Comparison of ENCODE assay signal across 18 cellular contexts in genomic region chr3:147919496-147919895, GRCh38.
"Had no signal": no experiment of that assay in that cellular context is flagged by ENCODE, and none has a peak within 500 bp of the region (broad histone marks: within the 10 kb centered on the region; RNA-seq: fewer than 3 reads in every experiment).

No MANE protein-coding gene starts in this region.

- ATAC-seq: foreskin keratinocyte, left cardiac atrium, lower lobe of right lung, natural killer cell, right lobe of liver had no signal

- H3K27ac ChIP-seq: colonic mucosa, foreskin keratinocyte, hepatocyte, left ventricle myocardium inferior, lower lobe of right lung, ovary, prostate gland, right lobe of liver, uterus had no signal

- H3K36me3 ChIP-seq: colonic mucosa, left ventricle myocardium inferior, lower lobe of right lung, ovary, prostate gland, right lobe of liver, uterus had no signal

- H3K27me3 ChIP-seq: colonic mucosa, foreskin keratinocyte, hepatocyte, ovary, right lobe of liver, uterus had no signal

- DNase-seq: colonic mucosa; dermis blood vessel endothelial cell; erythroblast; foreskin keratinocyte; kidney; left cardiac atrium; left ventricle myocardium inferior; lower lobe of right lung; natural killer cell; ovary; retina; right lobe of liver; stimulated activated CD4-positive, alpha-beta T cell treated with anti-CD3 and anti-CD28 coated beads, Interleukin-12 subunit alpha, Interleukin-12 subunit beta, amount 100 ng/mL, for 4 hours; stimulated activated naive CD4-positive, alpha-beta T cell; uterus had no signal

- H3K4me1 ChIP-seq: colonic mucosa, foreskin keratinocyte, left ventricle myocardium inferior, lower lobe of right lung, prostate gland, right lobe of liver, uterus had no signal

- H3K9me3 ChIP-seq: colonic mucosa, left ventricle myocardium inferior, lower lobe of right lung, ovary, prostate gland, right lobe of liver, uterus had no signal

- H3K4me2 ChIP-seq: hepatocyte had no signal

- FAIRE-seq: kidney had no signal

- H3K79me2 ChIP-seq: hepatocyte had no signal

- H3K4me3 ChIP-seq: colonic mucosa, hepatocyte, left ventricle myocardium inferior, lower lobe of right lung, ovary, prostate gland, right lobe of liver, skin epidermis, uterus had no signal

- H2AFZ ChIP-seq: hepatocyte had no signal
